7 cellular contexts compared by ENCODE assay signal in the genomic region with DNA sequence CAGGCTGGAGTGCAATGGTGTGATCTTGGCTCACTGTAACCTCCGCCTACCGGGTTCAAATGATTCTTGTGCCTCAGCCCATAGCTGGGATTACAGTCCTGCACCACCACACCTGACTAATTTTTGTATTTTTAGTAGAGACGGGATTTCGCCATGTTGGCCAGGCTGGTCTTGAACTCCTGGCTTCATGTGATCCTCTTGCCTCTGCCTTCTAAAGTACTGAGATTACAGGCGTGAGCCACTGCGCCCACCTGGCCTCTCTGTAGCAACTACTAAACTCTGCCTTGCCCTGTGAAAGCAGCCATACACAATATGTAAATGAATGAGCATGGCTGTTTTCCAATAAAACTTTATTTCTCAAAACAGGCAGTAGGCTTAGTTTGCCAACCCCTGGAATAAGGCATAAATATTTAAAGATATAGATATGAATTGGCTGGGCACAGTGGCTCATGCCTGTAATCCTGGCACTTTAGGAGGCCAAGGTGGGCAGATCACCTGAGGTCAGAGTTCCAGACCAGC.
A peak's percentile ranks its signal among the peaks of the same experiment; 100 is the strongest.
DNase-seq lines count a peak whose midpoint lies in the region; ATAC-seq and TF ChIP-seq lines count a peak whose summit lies in the region.
"Not testable (repeated sequence)": the region's sequence is repeated elsewhere in the genome, so short reads cannot be mapped to it uniquely, and the experiment has no call there.

No MANE protein-coding gene starts in this region.

- not testable (repeated sequence) for H3K9me3 ChIP-seq in CD8-positive, alpha-beta T cell (ENCODE audit: low read length); IMR-90 (ENCODE audit: control insufficient read depth, insufficient read depth, low read length)

- H3K4me3 Mint-ChIP-seq in CD8-positive, alpha-beta T cell; GM23338; activated B cell treated with CpG ODN at 0.5 μM for 24 hours; memory B cell: not testable (repeated sequence)

- peak overlapping the region; percentile 74; the same call in 1 of the 2 replicates for H2AFZ ChIP-seq in GM23338
- not testable (repeated sequence) for H2AFZ ChIP-seq in IMR-90 (replicated peaks; ENCODE audit: low read length, poor library complexity)

- H3K9ac ChIP-seq in IMR-90 (ENCODE audit: low read depth, low read length) = not testable (repeated sequence)

- H3K9me1 ChIP-seq in IMR-90 (ENCODE audit: insufficient read depth, low read length) = not testable (repeated sequence)

- not testable (repeated sequence) for DNase-seq in CD8-positive, alpha-beta T cell; GM23338 (ENCODE audit: low spot score); IMR-90; activated B cell treated with CpG ODN at 0.5 μM for 24 hours; activated naive CD4-positive, alpha-beta T cell treated with anti-CD3 and anti-CD28 coated beads, Interleukin-2, amount 50 U/mL, for 72 hours (ENCODE audit: low spot score in 2 of 2); memory B cell (ENCODE audit: low spot score in 2 of 2)

- H3K27ac Mint-ChIP-seq in CD8-positive, alpha-beta T cell = peak overlapping the region; percentile 19
- H3K27ac Mint-ChIP-seq in GM23338 = not testable (repeated sequence)
- H3K27ac Mint-ChIP-seq in activated B cell treated with CpG ODN at 0.5 μM for 24 hours (peak overlapping the region; percentile 63), memory B cell (peak overlapping the region; percentile 88)
- peak overlapping the region in 1 of 2 donors; percentile 92 for H3K27ac Mint-ChIP-seq in activated naive CD4-positive, alpha-beta T cell treated with anti-CD3 and anti-CD28 coated beads, Interleukin-2, amount 50 U/mL, for 72 hours

- H3K14ac ChIP-seq in IMR-90 (replicated peaks; ENCODE audit: low read depth, low read length) = not testable (repeated sequence)

- not testable (repeated sequence) for H3K9me3 Mint-ChIP-seq in CD8-positive, alpha-beta T cell; GM23338; activated B cell treated with CpG ODN at 0.5 μM for 24 hours; activated naive CD4-positive, alpha-beta T cell treated with anti-CD3 and anti-CD28 coated beads, Interleukin-2, amount 50 U/mL, for 72 hours; memory B cell

- TF ChIP-seq POLR2A in IMR-90 (IDR thresholded peaks at IDR 0.05; ENCODE audit: low read depth, low read length) = not testable (repeated sequence)

- H3K4me3 ChIP-seq in CD8-positive, alpha-beta T cell (ENCODE audit: low read depth, low read length); GM23338; IMR-90 (ENCODE audit: insufficient read depth, low read depth, low read length): not testable (repeated sequence)

- H2AK5ac ChIP-seq in IMR-90 (ENCODE audit: low read depth, low read length) = peak overlapping the region; percentile 43; the same call in 1 of the 2 replicates

- H3K4me1 ChIP-seq in CD8-positive, alpha-beta T cell (ENCODE audit: insufficient read depth, low read length); GM23338 (ENCODE audit: insufficient read depth); IMR-90 (ENCODE audit: control insufficient read depth, insufficient read depth, low read length): not testable (repeated sequence)

- H3K18ac ChIP-seq in IMR-90 (ENCODE audit: low read depth, low read length) = not testable (repeated sequence)

- H2AK9ac ChIP-seq in IMR-90 (replicated peaks; ENCODE audit: low read depth, low read length, poor library complexity) = not testable (repeated sequence)

- H2BK120ac ChIP-seq in IMR-90 (ENCODE audit: low read depth, low read length) = peak overlapping the region; percentile 39; the same call in 1 of the 2 replicates

- not testable (repeated sequence) for TF ChIP-seq CTCF in CD8-positive, alpha-beta T cell (IDR thresholded peaks at IDR 0.05); GM23338 (conservative IDR thresholded peaks at IDR 0.05; ENCODE audit: low read depth in 2 of 2); IMR-90 (conservative IDR thresholded peaks at IDR 0.05; ENCODE audit: low read depth, low read length); activated B cell treated with CpG ODN at 0.5 μM for 24 hours (IDR thresholded peaks at IDR 0.05)

- H3K56ac ChIP-seq in IMR-90 (ENCODE audit: extremely low read depth, insufficient read depth, low read length) = not testable (repeated sequence)

- in situ Hi-C loops in IMR-90 (cut with MboI; ENCODE audit: low sequenced_read_pairs) = not testable (repeated sequence)

- not testable (repeated sequence) for H4K5ac ChIP-seq in IMR-90 (ENCODE audit: low read depth, low read length)

- not testable (repeated sequence) for ATAC-seq in CD8-positive, alpha-beta T cell; GM23338; IMR-90 (ENCODE audit: low read depth); activated B cell treated with CpG ODN at 0.5 μM for 24 hours (ENCODE audit: low read depth); memory B cell (ENCODE audit: low read depth)
- peak; percentile 23 for ATAC-seq in GM18907 (IDR thresholded peaks at IDR 0.05; ENCODE audit: unreplicated experiment)
- peak; percentile 26 to 32 for ATAC-seq in activated naive CD4-positive, alpha-beta T cell treated with anti-CD3 and anti-CD28 coated beads, Interleukin-2, amount 50 U/mL, for 72 hours

- H4K8ac ChIP-seq in IMR-90 (ENCODE audit: low read depth in 2 of 2, low read length in 2 of 2) = not testable (repeated sequence)

- not testable (repeated sequence) for H2BK5ac ChIP-seq in IMR-90 (ENCODE audit: low read depth, low read length, poor library complexity, severe bottlenecking)

- not testable (repeated sequence) for H3K27me3 ChIP-seq in CD8-positive, alpha-beta T cell (ENCODE audit: insufficient read depth, low read length); GM23338 (ENCODE audit: insufficient read depth); IMR-90 (ENCODE audit: control insufficient read depth, insufficient read depth, low read length)

- intact Hi-C loops in CD8-positive, alpha-beta T cell (cut with DNase I, micrococcal nuclease); IMR-90 (cut with micrococcal nuclease): not testable (repeated sequence)
- intact Hi-C loops in activated B cell treated with CpG ODN at 0.5 μM for 24 hours (cut with micrococcal nuclease) = loop anchor here (1.0 kb wide), 1 partner anchor 8 kb away; no protein-coding TSS in a partner anchor

- WGBS in IMR-90 (ENCODE audit: extremely low coverage in 2 of 2, insufficient read length in 1 of 2), 2 experiments = no CpG with 5 or more reads among the region's 6 CpGs

- not testable (repeated sequence) for BruUV-seq in IMR-90 (replicated peaks; lab: Mats Ljungman, UMichigan)

- CTCF ChIA-PET in CD8-positive, alpha-beta T cell (lab: Charles Lee) = interaction anchor here (1.3 kb wide), 1 partner anchor 130 kb away, joined by 3 read pairs; no protein-coding TSS in a partner anchor
- CTCF ChIA-PET in IMR-90 (lab: Yijun Ruan, JAX); activated B cell treated with CpG ODN at 0.5 μM for 24 hours (lab: Charles Lee): not testable (repeated sequence)

- not testable (repeated sequence) for H3K36me3 ChIP-seq in CD8-positive, alpha-beta T cell (ENCODE audit: insufficient read depth, low read length); GM23338 (ENCODE audit: insufficient read depth); IMR-90 (ENCODE audit: control insufficient read depth, insufficient read depth, low read length)

- not testable (repeated sequence) for H3K79me2 ChIP-seq in GM23338 (replicated peaks; ENCODE audit: insufficient read depth)

- H4K91ac ChIP-seq in IMR-90 (ENCODE audit: insufficient read depth, low read depth, low read length) = not testable (repeated sequence)

- not testable (repeated sequence) for H3K23ac ChIP-seq in IMR-90 (ENCODE audit: low read depth, low read length)

- POLR2A ChIA-PET in CD8-positive, alpha-beta T cell (lab: Charles Lee) = interaction anchor here (1.2 kb wide), 1 partner anchor 8 kb away, joined by 4 read pairs; no protein-coding TSS in a partner anchor
- POLR2A ChIA-PET in IMR-90 (lab: Charles Lee; ENCODE audit: unreplicated experiment) = not testable (repeated sequence)
- POLR2A ChIA-PET in activated B cell treated with CpG ODN at 0.5 μM for 24 hours (lab: Charles Lee) = interaction anchor here (0.7 kb wide), 1 partner anchor 142 kb away, joined by 6 read pairs; no protein-coding TSS in a partner anchor

- not testable (repeated sequence) for H3K4me2 ChIP-seq in GM23338; IMR-90 (ENCODE audit: low read depth, low read length)

- not testable (repeated sequence) for H3K27me3 Mint-ChIP-seq in CD8-positive, alpha-beta T cell (ENCODE audit: low read depth); GM23338 (ENCODE audit: insufficient read depth, low read depth, poor library complexity); activated B cell treated with CpG ODN at 0.5 μM for 24 hours; memory B cell

- not testable (repeated sequence) for H3K4me1 Mint-ChIP-seq in CD8-positive, alpha-beta T cell (ENCODE audit: low read depth); GM23338
- H3K4me1 Mint-ChIP-seq in activated B cell treated with CpG ODN at 0.5 μM for 24 hours (peaks cover 14% of the 10 kb centered on the region), memory B cell (peaks cover 15% of the 10 kb centered on the region)

- not testable (repeated sequence) for TF ChIP-seq RAD21 in IMR-90 (IDR thresholded peaks at IDR 0.05; ENCODE audit: low read length)

- H2BK15ac ChIP-seq in IMR-90 (ENCODE audit: low read depth, low read length) = not testable (repeated sequence)

- H3K79me1 ChIP-seq in IMR-90 (ENCODE audit: low read depth in 1 of 2, low read length in 2 of 2) = not testable (repeated sequence)

- not testable (repeated sequence) for H3K27ac ChIP-seq in CD8-positive, alpha-beta T cell (ENCODE audit: low read depth, low read length); GM23338 (ENCODE audit: low read depth); IMR-90 (ENCODE audit: insufficient read depth, low read length)

- not testable (repeated sequence) for H4K20me1 ChIP-seq in GM23338 (replicated peaks; ENCODE audit: insufficient read depth); IMR-90 (ENCODE audit: insufficient read depth, low read length)

- not testable (repeated sequence) for H3K36me3 Mint-ChIP-seq in CD8-positive, alpha-beta T cell; GM23338 (ENCODE audit: low read depth); activated B cell treated with CpG ODN at 0.5 μM for 24 hours (ENCODE audit: low read depth); memory B cell
- peaks cover 5 to 11% of the 10 kb centered on the region in 2 donors for H3K36me3 Mint-ChIP-seq in activated naive CD4-positive, alpha-beta T cell treated with anti-CD3 and anti-CD28 coated beads, Interleukin-2, amount 50 U/mL, for 72 hours

- H3K9me2 ChIP-seq in GM23338 (ENCODE audit: insufficient read depth) = not testable (repeated sequence)

- H2BK20ac ChIP-seq in IMR-90 (ENCODE audit: low read depth, low read length) = not testable (repeated sequence)

- not testable (repeated sequence) for H3F3A ChIP-seq in GM23338 (replicated peaks; ENCODE audit: low read depth)

- H3K4ac ChIP-seq in IMR-90 (ENCODE audit: low read depth, low read length) = 0 out of 2 replicates have a peak overlapping the region, but pooled peaks have one; percentile 64

- dilution Hi-C loops in IMR-90 (cut with HindIII; ENCODE audit: low sequenced_read_pairs, unreplicated experiment) = not testable (repeated sequence)
